In genomic region chr19:6802336-6803035, GRCh38 we compare ENCODE assay signal across 8 cellular contexts. TPM values are rescaled to one million over a fixed set of nuclear protein-coding genes. Genes with fewer than 3 reads are reported as not detected.
DNase-seq lines count a peak whose midpoint lies in the region; ATAC-seq and TF ChIP-seq lines count a peak whose summit lies in the region.

No MANE protein-coding gene starts in this region.

- intact Hi-C loops in natural killer cell (cut with micrococcal nuclease) = loop anchor here (1.0 to 5.0 kb wide), 5 partner anchors 30 to 385 kb away; partner anchors contain the start of genes GPR108 and VAV1
- intact Hi-C loops in thyroid gland (cut with DNase I) = no loop called here

- no peaks in the 10 kb centered on the region for H3K36me3 Mint-ChIP-seq in natural killer cell

- H3K4me3 Mint-ChIP-seq in natural killer cell = peak overlapping the region; percentile 99

- H3K27ac ChIP-seq in thyroid gland (no peak overlapping the region), brain microvascular endothelial cell (no peak overlapping the region), GM23248 (no peak overlapping the region)

- no peaks in the 10 kb centered on the region for H3K9me3 Mint-ChIP-seq in natural killer cell

- H4K20me1 ChIP-seq in GM23248 (ENCODE audit: insufficient read depth) = no peaks in the 10 kb centered on the region

- 55 to 56% methylated on average over 8 to 9 of the region's 9 CpGs for WGBS in thyroid gland, 2 donors
- 68 to 69% methylated on average over 9 of the region's 9 CpGs for WGBS in GM23248 (ENCODE audit: low coverage in 1 of 2, low lambda C conversion rate in 2 of 2, missing lambda C conversion rate in 2 of 2), 2 experiments

- H3K9me2 ChIP-seq in GM23248 (ENCODE audit: insufficient read depth) = no peaks in the 10 kb centered on the region

- H2AFZ ChIP-seq in GM23248 = no peak overlapping the region

- no peaks in the 10 kb centered on the region for H3K9me3 ChIP-seq in thyroid gland
- no peaks in the 10 kb centered on the region for H3K9me3 ChIP-seq in GM23248 (ENCODE audit: low read depth)

- peak overlapping the region; percentile 97 to 99 for H3K27ac Mint-ChIP-seq in natural killer cell

- H3K79me2 ChIP-seq in GM23248 (ENCODE audit: insufficient read depth) = no peaks in the 10 kb centered on the region

- in situ Hi-C loops in brain microvascular endothelial cell (cut with HindIII; ENCODE audit: low pct_ligation_motif_present, low sequenced_read_pairs) = no loop called here
- in situ Hi-C loops in GM23248 (cut with MboI) = no loop called here

- peaks cover 59 to 65% of the 10 kb centered on the region in 2 donors for H3K4me1 Mint-ChIP-seq in natural killer cell

- TF ChIP-seq CTCF in natural killer cell (IDR thresholded peaks at IDR 0.05) = no peak
- TF ChIP-seq CTCF in thyroid gland (IDR thresholded peaks at IDR 0.05) = no peak
- no peak for TF ChIP-seq CTCF in brain microvascular endothelial cell (IDR thresholded peaks at IDR 0.05; ENCODE audit: low read depth, low read length, missing control alignments)

- no peaks in the 10 kb centered on the region for H3K36me3 ChIP-seq in thyroid gland
- H3K36me3 ChIP-seq in brain microvascular endothelial cell (replicated peaks) = no peaks in the 10 kb centered on the region
- no peaks in the 10 kb centered on the region for H3K36me3 ChIP-seq in GM23248 (ENCODE audit: low read depth)

- no peak for TF ChIP-seq POLR2A in thyroid gland (IDR thresholded peaks at IDR 0.05)

- no peaks in the 10 kb centered on the region for H3K27me3 Mint-ChIP-seq in natural killer cell (ENCODE audit: low read depth in 2 of 2)

- peaks cover 6% of the 10 kb centered on the region in 2 donors for H3K4me1 ChIP-seq in thyroid gland
- peaks cover 7% of the 10 kb centered on the region for H3K4me1 ChIP-seq in GM23248 (ENCODE audit: insufficient read depth)

- H3K4me3 ChIP-seq in thyroid gland (replicated peaks in 1 of 3) = no peak overlapping the region
- H3K4me3 ChIP-seq in brain microvascular endothelial cell (ENCODE audit: low read depth, low read length) = no peak overlapping the region
- no peak overlapping the region for H3K4me3 ChIP-seq in GM23248

- no peak overlapping the region for H3K9ac ChIP-seq in GM23248

- H3K4me2 ChIP-seq in GM23248 (ENCODE audit: unreplicated experiment) = no peak overlapping the region

- H3F3A ChIP-seq in GM23248 (ENCODE audit: insufficient read depth) = no peaks in the 10 kb centered on the region

- DNase-seq in T-helper 1 cell (peak; percentile 42 to 79 (median 50)), natural killer cell (peak; percentile 77), thyroid gland (peak; percentile 3 to 6), brain microvascular endothelial cell (no peak), GM23248 (no peak)
- peak; percentile 36 for DNase-seq in activated naive CD8-positive, alpha-beta T cell treated with anti-CD3 and anti-CD28 coated beads, Interleukin-2, amount 50 U/mL, for 16 hours (ENCODE audit: low read depth, low spot score)

- ATAC-seq in GM18499 (IDR thresholded peaks at IDR 0.05; ENCODE audit: insufficient read depth, unreplicated experiment) = peak; percentile 34
- peak; percentile 58 for ATAC-seq in HG03139 (IDR thresholded peaks at IDR 0.05; ENCODE audit: unreplicated experiment)
- peak; percentile 73 to 88 (median 81) for ATAC-seq in natural killer cell

- H3K27me3 ChIP-seq in thyroid gland = no peaks in the 10 kb centered on the region
- H3K27me3 ChIP-seq in brain microvascular endothelial cell (replicated peaks) = no peaks in the 10 kb centered on the region
- H3K27me3 ChIP-seq in GM23248 (replicated peaks; ENCODE audit: insufficient read depth) = no peaks in the 10 kb centered on the region

RNA-seq across cellular contexts. Expression of gene VAV1, which starts 30.0 kb away (rescaled TPM):
- total RNA-seq in natural killer cell (100 to 1,000 TPM; 141 to 167 (median 164) TPM), thyroid gland (1 to 10 TPM; 1.7 to 4.3 (median 2.6) TPM)
- total RNA-seq in GM23248 (2014; rRNA removed; shearing (Covaris generic)) = not detected in 2 replicates
- polyA plus RNA-seq in GM23248 (2016; fragmentation: Nextera tagmentation; extraction: Ambion mirVana) = not detected in 2 replicates

RNA-seq across cellular contexts. Expression of gene SH2D3A, which starts 35.3 kb away (rescaled TPM):
- total RNA-seq in natural killer cell = 10 to 100 TPM; 14.6 to 20.1 (median 15.3) TPM
- 10 to 100 TPM; 14.1 to 27.4 (median 20.7) TPM for total RNA-seq in thyroid gland
- total RNA-seq in GM23248 (2014; rRNA removed; shearing (Covaris generic)) = not detected in 2 replicates
- 0.18 TPM in 1 of 2 replicates, not detected in the other for polyA plus RNA-seq in GM23248 (2016; fragmentation: Nextera tagmentation; extraction: Ambion mirVana)

Comparison
In these comparisons a context has a peak if more than half of its experiments do, and no peak if none do; other contexts are left out.
1. DNase-seq: peak in T-helper 1 cell (5 of 5), activated naive CD8-positive, alpha-beta T cell treated with anti-CD3 and anti-CD28 coated beads, Interleukin-2, amount 50 U/mL, for 16 hours (single experiment), natural killer cell (single experiment) and thyroid gland (2 of 2); none in brain microvascular endothelial cell (single experiment) and GM23248 (single experiment).
2. RNA of gene VAV1, which starts 30.0 kb away (total RNA-seq): 141 to 167 TPM in natural killer cell; 1.7 to 4.3 TPM in thyroid gland and not detected in GM23248; every median in the first group is over 10 times any median in the second.
3. RNA of gene SH2D3A, which starts 35.3 kb away (total RNA-seq): 14.1 to 27.4 TPM in thyroid gland and 14.6 to 20.1 TPM in natural killer cell; not detected in GM23248; every median in the first group is over 10 times any median in the second.
4. Peak in every context shown above with its lines, with median percentiles within 50 percentile points of each other: ATAC-seq.